In the genomic region with DNA sequence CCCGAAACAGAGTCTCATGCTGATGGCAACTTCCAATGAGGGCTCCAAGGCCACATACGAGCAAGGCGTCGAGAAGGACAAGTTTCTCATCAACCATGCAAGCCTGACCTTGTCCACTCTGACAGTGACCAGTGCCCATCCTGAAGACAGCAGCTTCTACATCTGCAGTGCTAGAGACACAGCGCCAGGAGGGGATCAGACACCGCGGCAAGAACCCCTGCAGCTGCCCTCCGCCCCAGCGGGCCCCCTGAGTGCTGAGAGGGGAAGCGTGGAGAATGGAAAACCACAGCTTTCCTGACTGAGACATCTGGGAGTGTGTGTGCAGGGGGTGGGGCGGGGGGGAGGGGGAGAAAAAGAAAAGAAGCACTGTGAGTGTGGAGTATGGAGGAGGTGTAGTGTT, we compare ENCODE assay signal across 7 cellular contexts.
DNase-seq lines count a peak whose midpoint lies in the region; ATAC-seq and TF ChIP-seq lines count a peak whose summit lies in the region.
"Not testable (repeated sequence)": the region's sequence is repeated elsewhere in the genome, so short reads cannot be mapped to it uniquely, and the experiment has no call there.

No MANE protein-coding gene starts in this region.

- CTCF ChIA-PET in activated CD8-positive, alpha-beta T cell treated with anti-CD3 and anti-CD28 coated beads, Interleukin-2, amount 10 ng/mL, durations not matched to agents 7 days and 5 days (lab: Charles Lee): interaction anchor here (1.0 to 1.9 kb wide), 4 partner anchors 10 to 69 kb away, joined by 3 to 6 read pairs (median 3); no protein-coding TSS in a partner anchor

- DNase-seq in KBM-7: peak; percentile 28
- DNase-seq in T-helper 2 cell treated with Interferon-gamma antibody and Interleukin-4, amounts not matched to agents 5 μg/mL and 100 μg/mL, for 36 hours (ENCODE audit: low spot score); activated CD8-positive, alpha-beta T cell treated with anti-CD3 and anti-CD28 coated beads, Interleukin-2, amount 10 ng/mL, durations not matched to agents 7 days and 5 days; activated T-helper 2 cell treated with anti-CD3 and anti-CD28 coated beads, Interferon-gamma antibody, Interleukin-2, Interleukin-4, amounts not matched to agents 10 μg/mL and 5 μg/mL and 100 μg/mL, durations not matched to agents 14 hours and 24 hours and 36 hours (ENCODE audit: low spot score); activated naive CD8-positive, alpha-beta T cell treated with anti-CD3 and anti-CD28 coated beads, Interleukin-2, amount 50 U/mL, for 24 hours: not testable (repeated sequence)
- DNase-seq in spleen: peak; percentile 54

- peak overlapping the region in 7 of 10 experiments; percentile 8 to 46 (median 38); a peak in 11 of 20 replicates for H3K4me3 ChIP-seq in BLaER1 treated with 17β-estradiol and CSF1 and Interleukin-3, amounts not matched to agents 10 nM and 100 nM
- H3K4me3 ChIP-seq in spleen: not testable (repeated sequence)

- H3K4me1 ChIP-seq in BLaER1 treated with 17β-estradiol and CSF1 and Interleukin-3, amounts not matched to agents 10 nM and 100 nM: peaks cover 8 to 22% (median 19%) of the 10 kb centered on the region in 10 experiments; a peak in 19 of 20 replicates
- not testable (repeated sequence) for H3K4me1 ChIP-seq in spleen

- not testable (repeated sequence) for H3K9me3 Mint-ChIP-seq in T-helper 2 cell treated with Interferon-gamma antibody and Interleukin-4, amounts not matched to agents 5 μg/mL and 100 μg/mL, for 36 hours; activated CD8-positive, alpha-beta T cell treated with anti-CD3 and anti-CD28 coated beads, Interleukin-2, amount 10 ng/mL, durations not matched to agents 7 days and 5 days (ENCODE audit: insufficient read depth); activated T-helper 2 cell treated with anti-CD3 and anti-CD28 coated beads, Interferon-gamma antibody, Interleukin-2, Interleukin-4, amounts not matched to agents 10 μg/mL and 5 μg/mL and 100 μg/mL, durations not matched to agents 14 hours and 24 hours and 36 hours; activated naive CD8-positive, alpha-beta T cell treated with anti-CD3 and anti-CD28 coated beads, Interleukin-2, amount 50 U/mL, for 24 hours

- not testable (repeated sequence) for TF ChIP-seq POLR2A in spleen (IDR thresholded peaks at IDR 0.05)

- POLR2A ChIA-PET in activated CD8-positive, alpha-beta T cell treated with anti-CD3 and anti-CD28 coated beads, Interleukin-2, amount 10 ng/mL, durations not matched to agents 7 days and 5 days (lab: Charles Lee): interaction anchor here (0.7 kb wide), 1 partner anchor 170 kb away, joined by 4 read pairs; no protein-coding TSS in a partner anchor

- peak overlapping the region in 9 of 11 experiments; percentile 10 to 62 (median 59); a peak in 15 of 22 replicates for H3K9ac ChIP-seq in BLaER1 treated with 17β-estradiol and CSF1 and Interleukin-3, amounts not matched to agents 10 nM and 100 nM

- in situ Hi-C loops in KBM-7 (cut with MboI; ENCODE audit: low pct_unique_long_range_greater_than_20kb, low sequenced_read_pairs): not testable (repeated sequence)

- TF ChIP-seq CTCF in spleen (IDR thresholded peaks at IDR 0.05 in 8 of 11, conservative IDR thresholded peaks at IDR 0.05 in 3 of 11): not testable (repeated sequence)

- not testable (repeated sequence) for ATAC-seq in activated CD8-positive, alpha-beta T cell treated with anti-CD3 and anti-CD28 coated beads, Interleukin-2, amount 10 ng/mL, durations not matched to agents 7 days and 5 days; activated naive CD8-positive, alpha-beta T cell treated with anti-CD3 and anti-CD28 coated beads, Interleukin-2, amount 50 U/mL, for 24 hours

- not testable (repeated sequence) for H3K4me1 Mint-ChIP-seq in T-helper 2 cell treated with Interferon-gamma antibody and Interleukin-4, amounts not matched to agents 5 μg/mL and 100 μg/mL, for 36 hours (ENCODE audit: low read depth); activated CD8-positive, alpha-beta T cell treated with anti-CD3 and anti-CD28 coated beads, Interleukin-2, amount 10 ng/mL, durations not matched to agents 7 days and 5 days (ENCODE audit: low read depth); activated T-helper 2 cell treated with anti-CD3 and anti-CD28 coated beads, Interferon-gamma antibody, Interleukin-2, Interleukin-4, amounts not matched to agents 10 μg/mL and 5 μg/mL and 100 μg/mL, durations not matched to agents 14 hours and 24 hours and 36 hours (ENCODE audit: low read depth); activated naive CD8-positive, alpha-beta T cell treated with anti-CD3 and anti-CD28 coated beads, Interleukin-2, amount 50 U/mL, for 24 hours

- H3K27me3 ChIP-seq in BLaER1 treated with 17β-estradiol and CSF1 and Interleukin-3, amounts not matched to agents 10 nM and 100 nM: not testable (repeated sequence)
- H3K27me3 ChIP-seq in spleen (replicated peaks in 1 of 7): peaks cover 0 to 15% (median 0%) of the 10 kb centered on the region in 7 donors

- not testable (repeated sequence) for H4K20me1 ChIP-seq in BLaER1 treated with 17β-estradiol and CSF1 and Interleukin-3, amounts not matched to agents 10 nM and 100 nM

- H3K9me3 ChIP-seq in BLaER1 treated with 17β-estradiol and CSF1 and Interleukin-3, amounts not matched to agents 10 nM and 100 nM (replicated peaks in 1 of 11); spleen: not testable (repeated sequence)

- peak overlapping the region in 8 of 11 experiments; percentile 20 to 74 (median 55); a peak in 14 of 22 replicates for H3K27ac ChIP-seq in BLaER1 treated with 17β-estradiol and CSF1 and Interleukin-3, amounts not matched to agents 10 nM and 100 nM
- not testable (repeated sequence) for H3K27ac ChIP-seq in spleen

- H3K36me3 ChIP-seq in BLaER1 treated with 17β-estradiol and CSF1 and Interleukin-3, amounts not matched to agents 10 nM and 100 nM; spleen: not testable (repeated sequence)

- H3K4me2 ChIP-seq in BLaER1 treated with 17β-estradiol and CSF1 and Interleukin-3, amounts not matched to agents 10 nM and 100 nM: peak overlapping the region; percentile 62 to 93 (median 82)

- not testable (repeated sequence) for H3K27ac Mint-ChIP-seq in T-helper 2 cell treated with Interferon-gamma antibody and Interleukin-4, amounts not matched to agents 5 μg/mL and 100 μg/mL, for 36 hours; activated CD8-positive, alpha-beta T cell treated with anti-CD3 and anti-CD28 coated beads, Interleukin-2, amount 10 ng/mL, durations not matched to agents 7 days and 5 days; activated naive CD8-positive, alpha-beta T cell treated with anti-CD3 and anti-CD28 coated beads, Interleukin-2, amount 50 U/mL, for 24 hours
- peak overlapping the region; percentile 63 for H3K27ac Mint-ChIP-seq in activated T-helper 2 cell treated with anti-CD3 and anti-CD28 coated beads, Interferon-gamma antibody, Interleukin-2, Interleukin-4, amounts not matched to agents 10 μg/mL and 5 μg/mL and 100 μg/mL, durations not matched to agents 14 hours and 24 hours and 36 hours

- peaks cover 12% of the 10 kb centered on the region for H3K27me3 Mint-ChIP-seq in T-helper 2 cell treated with Interferon-gamma antibody and Interleukin-4, amounts not matched to agents 5 μg/mL and 100 μg/mL, for 36 hours (ENCODE audit: low read depth)
- peaks cover 13% of the 10 kb centered on the region for H3K27me3 Mint-ChIP-seq in activated CD8-positive, alpha-beta T cell treated with anti-CD3 and anti-CD28 coated beads, Interleukin-2, amount 10 ng/mL, durations not matched to agents 7 days and 5 days (ENCODE audit: low read depth)
- H3K27me3 Mint-ChIP-seq in activated T-helper 2 cell treated with anti-CD3 and anti-CD28 coated beads, Interferon-gamma antibody, Interleukin-2, Interleukin-4, amounts not matched to agents 10 μg/mL and 5 μg/mL and 100 μg/mL, durations not matched to agents 14 hours and 24 hours and 36 hours (ENCODE audit: low read depth): peaks cover 18% of the 10 kb centered on the region
- H3K27me3 Mint-ChIP-seq in activated naive CD8-positive, alpha-beta T cell treated with anti-CD3 and anti-CD28 coated beads, Interleukin-2, amount 50 U/mL, for 24 hours: peaks cover 11% of the 10 kb centered on the region

- H3K4me3 Mint-ChIP-seq in T-helper 2 cell treated with Interferon-gamma antibody and Interleukin-4, amounts not matched to agents 5 μg/mL and 100 μg/mL, for 36 hours: peak overlapping the region; percentile 84
- peak overlapping the region; percentile 71 for H3K4me3 Mint-ChIP-seq in activated CD8-positive, alpha-beta T cell treated with anti-CD3 and anti-CD28 coated beads, Interleukin-2, amount 10 ng/mL, durations not matched to agents 7 days and 5 days
- H3K4me3 Mint-ChIP-seq in activated T-helper 2 cell treated with anti-CD3 and anti-CD28 coated beads, Interferon-gamma antibody, Interleukin-2, Interleukin-4, amounts not matched to agents 10 μg/mL and 5 μg/mL and 100 μg/mL, durations not matched to agents 14 hours and 24 hours and 36 hours (ENCODE audit: low read depth): peak overlapping the region; percentile 81
- peak overlapping the region; percentile 72 for H3K4me3 Mint-ChIP-seq in activated naive CD8-positive, alpha-beta T cell treated with anti-CD3 and anti-CD28 coated beads, Interleukin-2, amount 50 U/mL, for 24 hours

- not testable (repeated sequence) for H3K36me3 Mint-ChIP-seq in T-helper 2 cell treated with Interferon-gamma antibody and Interleukin-4, amounts not matched to agents 5 μg/mL and 100 μg/mL, for 36 hours (ENCODE audit: low read depth); activated CD8-positive, alpha-beta T cell treated with anti-CD3 and anti-CD28 coated beads, Interleukin-2, amount 10 ng/mL, durations not matched to agents 7 days and 5 days (ENCODE audit: low read depth); activated T-helper 2 cell treated with anti-CD3 and anti-CD28 coated beads, Interferon-gamma antibody, Interleukin-2, Interleukin-4, amounts not matched to agents 10 μg/mL and 5 μg/mL and 100 μg/mL, durations not matched to agents 14 hours and 24 hours and 36 hours (ENCODE audit: low read depth); activated naive CD8-positive, alpha-beta T cell treated with anti-CD3 and anti-CD28 coated beads, Interleukin-2, amount 50 U/mL, for 24 hours (ENCODE audit: low read depth)

- 32 to 70% (median 37%) methylated on average over 6 to 11 of the region's 11 CpGs for WGBS in spleen, 5 donors

- intact Hi-C loops in activated T-helper 2 cell treated with anti-CD3 and anti-CD28 coated beads, Interferon-gamma antibody, Interleukin-2, Interleukin-4, amounts not matched to agents 10 μg/mL and 5 μg/mL and 100 μg/mL, durations not matched to agents 14 hours and 24 hours and 36 hours (cut with micrococcal nuclease): not testable (repeated sequence)
- intact Hi-C loops in spleen (cut with DNase I; ENCODE audit: low total_unique reads): loop anchor here (10.0 kb wide), 1 partner anchor 148 kb away; the partner anchor contains the start of gene PRSS2
